In the genomic region with DNA sequence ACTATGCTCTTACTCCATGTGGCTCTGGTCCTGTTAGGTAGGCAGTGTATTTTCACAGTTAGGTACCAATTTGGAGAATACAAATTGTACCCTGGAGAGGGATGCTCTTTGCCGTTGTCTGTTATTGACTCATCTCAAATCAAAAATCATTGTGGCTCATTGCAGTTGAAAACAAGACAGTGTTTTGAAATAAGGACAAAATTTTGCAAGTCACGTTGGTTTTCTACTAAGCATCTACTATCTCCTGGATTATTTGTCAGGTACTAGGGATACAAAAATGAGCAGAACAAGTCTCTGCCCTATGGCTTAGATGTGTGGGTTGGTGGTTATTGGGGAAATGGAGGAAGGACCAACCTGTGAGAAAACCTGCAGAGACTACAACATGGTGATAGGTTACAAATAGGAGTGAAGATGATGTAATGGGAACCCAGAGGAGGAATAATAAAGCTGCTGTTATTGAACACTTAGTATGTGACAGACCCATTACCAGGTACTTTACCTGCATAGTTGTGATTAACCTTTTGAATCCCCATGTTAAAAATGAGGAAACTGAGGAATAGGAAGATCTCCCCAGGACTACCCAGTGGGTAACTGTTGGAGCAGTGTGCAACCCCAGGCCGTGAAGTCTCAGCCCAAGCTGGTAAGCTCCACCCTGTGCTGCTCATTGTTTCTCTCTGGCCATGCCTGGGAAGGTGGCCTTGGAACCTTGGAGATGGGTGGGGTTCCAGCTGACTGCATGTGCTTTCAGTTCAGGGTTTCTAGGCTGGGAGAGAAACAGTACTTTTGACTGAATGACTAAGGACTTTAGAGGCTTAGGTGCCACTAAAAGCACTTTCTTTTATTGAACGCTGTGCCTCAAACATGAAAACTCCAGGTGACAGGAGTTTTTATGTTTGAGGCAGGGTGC, we compare ENCODE assay signal across 1 cellular context.
TF ChIP-seq lines count a peak whose summit lies in the region.

No MANE protein-coding gene starts in this region.

TF ChIP-seq in IMR-90, 13 proteins besides CTCF, POLR2A, EP300 and RAD21 (continued from another document):
- TF ChIP-seq, protein P1, sequence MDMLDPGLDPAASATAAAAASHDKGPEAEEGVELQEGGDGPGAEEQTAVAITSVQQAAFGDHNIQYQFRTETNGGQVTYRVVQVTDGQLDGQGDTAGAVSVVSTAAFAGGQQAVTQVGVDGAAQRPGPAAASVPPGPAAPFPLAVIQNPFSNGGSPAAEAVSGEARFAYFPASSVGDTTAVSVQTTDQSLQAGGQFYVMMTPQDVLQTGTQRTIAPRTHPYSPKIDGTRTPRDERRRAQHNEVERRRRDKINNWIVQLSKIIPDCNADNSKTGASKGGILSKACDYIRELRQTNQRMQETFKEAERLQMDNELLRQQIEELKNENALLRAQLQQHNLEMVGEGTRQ (IDR thresholded peaks at IDR 0.05; ENCODE audit: low read depth, low read length) = no peak
TF ChIP-seq in IMR-90: peak in this region for 0.
